Comparison of ENCODE assay signal across 19 cellular contexts in genomic region chr16:59686405-59686804, GRCh38.
"Had no signal": no experiment of that assay in that cellular context is flagged by ENCODE, and none has a peak within 500 bp of the region (broad histone marks: within the 10 kb centered on the region; RNA-seq: fewer than 3 reads in every experiment).

No MANE protein-coding gene starts in this region.

- H3K27me3 ChIP-seq: MG63 had no signal

- H3K4me3 ChIP-seq: MG63 had no signal

- DNase-seq: Karpas-422, KG1, MG63, NCI-H1092 treated with DMSO at 0.1 percent for 48 hours, NCI-H1436, NCI-H187, NCI-H2029, NCI-H2081 treated with DMSO at 0.1 percent for 48 hours, NCI-H2171, NCI-H226, NCI-H446, NCI-H510A, NCI-H524 treated with DMSO at 0.1 percent for 48 hours, NCI-H69, NCI-H774, RPMI8226, SHP77 had no signal

- ATAC-seq: SK-N-SH treated with all-trans-retinoic acid at 6 μM for 48 hours had no signal

- H3K36me3 ChIP-seq: MG63 had no signal

- FAIRE-seq: RCC 7860 had no signal
